ENCODE assay signal across 7 cellular contexts in genomic region chr17:75764417-75764710, GRCh38. TPM values are rescaled to one million over a fixed set of nuclear protein-coding genes. Genes with fewer than 3 reads are reported as not detected.
DNase-seq lines count a peak whose midpoint lies in the region; TF ChIP-seq lines count a peak whose summit lies in the region.

No MANE protein-coding gene starts in this region.

- H3K27me3 Mint-ChIP-seq in activated T-helper 1 cell treated with anti-CD3 and anti-CD28 coated beads, Interleukin-12 subunit alpha, Interleukin-12 subunit beta, Interleukin-2, Interleukin-4 antibody, amounts not matched to agents 30 ng/mL and 10 ng/mL and 1 ng/mL, durations not matched to agents 14 hours and 24 hours and 36 hours (ENCODE audit: insufficient read depth) = no peaks in the 10 kb centered on the region

- TF ChIP-seq CTCF in HL-60 (IDR thresholded peaks at IDR 0.05; ENCODE audit: insufficient read depth, low read length) = no peak

- DNase-seq in HL-60 (ENCODE audit: low read depth in 1 of 2, low spot score in 1 of 2) (no peak), NCI-H748 (lab: John Stamatoyannopoulos, UW; ENCODE audit: unreplicated experiment) (no peak), NCI-H2029 (lab: John Stamatoyannopoulos, UW) (no peak), DMS53 treated with DMSO at 0.1 percent for 48 hours (lab: John Stamatoyannopoulos, UW; ENCODE audit: unreplicated experiment) (no peak)
- DNase-seq in activated T-helper 1 cell treated with anti-CD3 and anti-CD28 coated beads, Interleukin-12 subunit alpha, Interleukin-12 subunit beta, Interleukin-2, Interleukin-4 antibody, amounts not matched to agents 30 ng/mL and 10 ng/mL and 1 ng/mL, durations not matched to agents 14 hours and 24 hours and 36 hours (ENCODE audit: low spot score) = no peak

- H3K4me3 ChIP-seq in HL-60 (replicated peaks; ENCODE audit: insufficient read depth, low read length) (peak overlapping the region; percentile 80), iPS-20b (ENCODE audit: low read length) (peak overlapping the region; percentile 70), stomach smooth muscle (ENCODE audit: low read length in 2 of 2) (peak overlapping the region; percentile 76 to 77)

- peaks cover 6% of the 10 kb centered on the region for H3K4me1 Mint-ChIP-seq in activated T-helper 1 cell treated with anti-CD3 and anti-CD28 coated beads, Interleukin-12 subunit alpha, Interleukin-12 subunit beta, Interleukin-2, Interleukin-4 antibody, amounts not matched to agents 30 ng/mL and 10 ng/mL and 1 ng/mL, durations not matched to agents 14 hours and 24 hours and 36 hours (ENCODE audit: low read depth)

- H3K4me1 ChIP-seq in iPS-20b (ENCODE audit: insufficient read depth, low read length) = peaks cover 6% of the 10 kb centered on the region; the same call in 1 of the 2 replicates
- H3K4me1 ChIP-seq in stomach smooth muscle (ENCODE audit: control insufficient read depth, insufficient read depth, low read length) = peaks cover 21% of the 10 kb centered on the region

- peak overlapping the region; percentile 72 for H3K27ac Mint-ChIP-seq in activated T-helper 1 cell treated with anti-CD3 and anti-CD28 coated beads, Interleukin-12 subunit alpha, Interleukin-12 subunit beta, Interleukin-2, Interleukin-4 antibody, amounts not matched to agents 30 ng/mL and 10 ng/mL and 1 ng/mL, durations not matched to agents 14 hours and 24 hours and 36 hours

- H3K9me3 Mint-ChIP-seq in activated T-helper 1 cell treated with anti-CD3 and anti-CD28 coated beads, Interleukin-12 subunit alpha, Interleukin-12 subunit beta, Interleukin-2, Interleukin-4 antibody, amounts not matched to agents 30 ng/mL and 10 ng/mL and 1 ng/mL, durations not matched to agents 14 hours and 24 hours and 36 hours = no peaks in the 10 kb centered on the region

- H3K36me3 ChIP-seq in iPS-20b (ENCODE audit: insufficient read depth, low read depth, low read length) = no peaks in the 10 kb centered on the region
- peaks cover 0 to 5% of the 10 kb centered on the region in 2 donors for H3K36me3 ChIP-seq in stomach smooth muscle (ENCODE audit: control insufficient read depth in 2 of 2, insufficient read depth in 2 of 2, low read length in 2 of 2)

- intact Hi-C loops in activated T-helper 1 cell treated with anti-CD3 and anti-CD28 coated beads, Interleukin-12 subunit alpha, Interleukin-12 subunit beta, Interleukin-2, Interleukin-4 antibody, amounts not matched to agents 30 ng/mL and 10 ng/mL and 1 ng/mL, durations not matched to agents 14 hours and 24 hours and 36 hours (cut with micrococcal nuclease) = loop anchor here (2.0 kb wide), 3 partner anchors 14 to 84 kb away; a partner anchor contains a TSS

- H3K27me3 ChIP-seq in HL-60 (ENCODE audit: insufficient read depth, poor library complexity, severe bottlenecking) = no peaks in the 10 kb centered on the region
- H3K27me3 ChIP-seq in iPS-20b (ENCODE audit: insufficient read depth, low read length) = peaks cover 5% of the 10 kb centered on the region; the same call in 1 of the 2 replicates
- no peaks in the 10 kb centered on the region for H3K27me3 ChIP-seq in stomach smooth muscle (ENCODE audit: control insufficient read depth in 1 of 2, insufficient read depth in 2 of 2, low read length in 2 of 2)

- H3K27ac ChIP-seq in HL-60 (replicated peaks) (peak overlapping the region; percentile 78), iPS-20b (ENCODE audit: low read length) (no peak overlapping the region), stomach smooth muscle (ENCODE audit: low read length) (peak overlapping the region; percentile 70)

- H3K9me3 ChIP-seq in iPS-20b (ENCODE audit: insufficient read depth, low read depth, low read length) = no peaks in the 10 kb centered on the region
- no peaks in the 10 kb centered on the region for H3K9me3 ChIP-seq in stomach smooth muscle (ENCODE audit: control insufficient read depth in 2 of 2, low read length in 2 of 2)

- peak overlapping the region; percentile 84 for H3K4me3 Mint-ChIP-seq in activated T-helper 1 cell treated with anti-CD3 and anti-CD28 coated beads, Interleukin-12 subunit alpha, Interleukin-12 subunit beta, Interleukin-2, Interleukin-4 antibody, amounts not matched to agents 30 ng/mL and 10 ng/mL and 1 ng/mL, durations not matched to agents 14 hours and 24 hours and 36 hours

- no peaks in the 10 kb centered on the region for H3K36me3 Mint-ChIP-seq in activated T-helper 1 cell treated with anti-CD3 and anti-CD28 coated beads, Interleukin-12 subunit alpha, Interleukin-12 subunit beta, Interleukin-2, Interleukin-4 antibody, amounts not matched to agents 30 ng/mL and 10 ng/mL and 1 ng/mL, durations not matched to agents 14 hours and 24 hours and 36 hours (ENCODE audit: low read depth)

- peak overlapping the region; percentile 67; the same call in 1 of the 2 replicates for H3K9ac ChIP-seq in iPS-20b (ENCODE audit: low read depth, low read length)
- peak overlapping the region; percentile 68 to 81 for H3K9ac ChIP-seq in stomach smooth muscle (ENCODE audit: low read length in 2 of 2)

RNA-seq across cellular contexts. Expression of gene GALK1, which starts 0.6 kb away (rescaled TPM):
- 48.0 and 49.3 TPM in 2 replicates for total RNA-seq in activated T-helper 1 cell treated with anti-CD3 and anti-CD28 coated beads, Interleukin-12 subunit alpha, Interleukin-12 subunit beta, Interleukin-2, Interleukin-4 antibody, amounts not matched to agents 30 ng/mL and 10 ng/mL and 1 ng/mL, durations not matched to agents 14 hours and 24 hours and 36 hours

RNA-seq across cellular contexts. Expression of gene UNK, which starts 20.2 kb away (rescaled TPM):
- 26.0 and 26.9 TPM in 2 replicates for total RNA-seq in activated T-helper 1 cell treated with anti-CD3 and anti-CD28 coated beads, Interleukin-12 subunit alpha, Interleukin-12 subunit beta, Interleukin-2, Interleukin-4 antibody, amounts not matched to agents 30 ng/mL and 10 ng/mL and 1 ng/mL, durations not matched to agents 14 hours and 24 hours and 36 hours

RNA-seq across cellular contexts. Expression of gene ITGB4, which starts 43.1 kb away (rescaled TPM):
- 1.4 and 2.7 TPM in 2 replicates for total RNA-seq in activated T-helper 1 cell treated with anti-CD3 and anti-CD28 coated beads, Interleukin-12 subunit alpha, Interleukin-12 subunit beta, Interleukin-2, Interleukin-4 antibody, amounts not matched to agents 30 ng/mL and 10 ng/mL and 1 ng/mL, durations not matched to agents 14 hours and 24 hours and 36 hours
